20 cellular contexts compared by ENCODE assay signal in the genomic region with DNA sequence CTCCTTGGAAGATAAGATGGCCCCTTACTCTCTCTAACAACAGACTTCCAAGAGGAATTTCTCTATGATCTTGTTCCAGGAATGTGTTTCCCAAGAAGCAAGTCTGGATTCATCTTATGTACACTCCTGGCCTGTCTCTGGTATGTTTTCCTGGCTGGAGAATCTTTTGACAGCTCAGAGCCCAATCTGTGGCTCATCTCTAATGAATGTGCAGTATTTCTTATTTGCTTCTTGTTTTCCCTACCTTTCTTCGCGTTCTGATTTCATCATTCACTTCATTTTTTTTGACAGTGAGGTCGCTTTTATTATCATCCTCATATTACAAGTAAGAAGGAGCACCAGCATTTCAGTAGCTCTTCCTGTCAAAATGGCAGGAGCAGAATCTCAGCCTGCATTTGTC. TPM values are rescaled to one million over a fixed set of nuclear protein-coding genes. Genes with fewer than 3 reads are reported as not detected.
DNase-seq lines count a peak whose midpoint lies in the region; ATAC-seq, FAIRE-seq and TF ChIP-seq lines count a peak whose summit lies in the region.
"Had no signal": no experiment of that assay in that cellular context is flagged by ENCODE, and none has a peak within 500 bp of the region (broad histone marks: within the 10 kb centered on the region; RNA-seq: fewer than 3 reads in every experiment).

No MANE protein-coding gene starts in this region.

- H3K4me2 ChIP-seq in IMR-90 (ENCODE audit: low read depth, low read length) = peak overlapping the region; percentile 22; the same call in 1 of the 2 replicates

- intact Hi-C loops in IMR-90 (cut with micrococcal nuclease) = no loop called here
- intact Hi-C loops in cardiac septum (cut with DNase I) = no loop called here
- intact Hi-C loops in Calu3 (cut with micrococcal nuclease; ENCODE audit: unreplicated experiment) = no loop called here

- peaks cover 12% of the 10 kb centered on the region for H3K9me1 ChIP-seq in IMR-90 (ENCODE audit: insufficient read depth, low read length)

- no peak overlapping the region for H3K23ac ChIP-seq in IMR-90 (ENCODE audit: low read depth, low read length)

- peak overlapping the region; percentile 15; the same call in 1 of the 3 replicates for H2BK15ac ChIP-seq in IMR-90 (ENCODE audit: low read depth, low read length)

- no peak overlapping the region for H3K14ac ChIP-seq in IMR-90 (replicated peaks; ENCODE audit: low read depth, low read length)

- FAIRE-seq in bronchial epithelial cell (lab: Jason Lieb, UNC) = no peak

- no peak overlapping the region for H2AK5ac ChIP-seq in IMR-90 (ENCODE audit: low read depth, low read length)

- DNase-seq in AG04449 (ENCODE audit: low read depth, low spot score) (peak; percentile 63), IMR-90 (peak; percentile 69), bronchial epithelial cell (ENCODE audit: low read depth) (peak; percentile 84), islet precursor cell (peak; percentile 85), cardiac septum (ENCODE audit: low spot score) (no peak), Calu3 (no peak), suprapubic skin (ENCODE audit: low spot score in 2 of 2) (no peak)
- DNase-seq: ACHN; activated CD4-positive, alpha-beta T cell treated with anti-CD3 and anti-CD28 coated beads for 48 hours; left colon; mucosa of descending colon; NK-92 treated with Interleukin-12 subunit alpha and Interleukin-12 subunit beta, amount 100 ng/mL, for 24 hours; occipital lobe; SIG-M5; small intestine; T1000 had no signal

- H3K4me3 ChIP-seq in AG04449 (ENCODE audit: low read depth, low read length) (no peak overlapping the region), IMR-90 (ENCODE audit: insufficient read depth, low read depth, low read length) (no peak overlapping the region), bronchial epithelial cell (ENCODE audit: low read depth, low read length) (no peak overlapping the region), suprapubic skin (no peak overlapping the region)
- H3K4me3 ChIP-seq: mucosa of descending colon had no signal

- no peak overlapping the region for H3K27ac Mint-ChIP-seq in Calu3 (ENCODE audit: unreplicated experiment)
- H3K27ac Mint-ChIP-seq: activated naive CD4-positive, alpha-beta T cell treated with anti-CD3 and anti-CD28 coated beads, Interleukin-2, amount 50 U/mL, for 72 hours; stimulated activated effector memory CD8-positive, alpha-beta T cell treated with anti-CD3 and anti-CD28 coated beads, Interleukin-12 subunit alpha, Interleukin-12 subunit beta, amount 100 ng/mL, for 72 hours; type B pancreatic cell had no signal

- no peak overlapping the region for H2BK120ac ChIP-seq in IMR-90 (ENCODE audit: low read depth, low read length)

- BruUV-seq in IMR-90 (replicated peaks; lab: Mats Ljungman, UMichigan) = no TSS peak
- no TSS peak for BruUV-seq in Calu3 (replicated peaks; lab: Mats Ljungman, UMichigan)

- peaks cover 11% of the 10 kb centered on the region for H3K4me1 ChIP-seq in IMR-90 (ENCODE audit: control insufficient read depth, insufficient read depth, low read length)
- peaks cover 12% of the 10 kb centered on the region for H3K4me1 ChIP-seq in suprapubic skin

- dilution Hi-C loops in IMR-90 (cut with HindIII; ENCODE audit: low sequenced_read_pairs, unreplicated experiment) = no loop called here

- no peak overlapping the region for H2AK9ac ChIP-seq in IMR-90 (replicated peaks; ENCODE audit: low read depth, low read length, poor library complexity)

- in situ Hi-C loops in IMR-90 (cut with MboI; ENCODE audit: low sequenced_read_pairs) = loop anchor here (10.0 kb wide), 1 partner anchor 549 kb away; no protein-coding TSS in a partner anchor

- peaks cover 9% of the 10 kb centered on the region for H3K4me1 Mint-ChIP-seq in Calu3 (ENCODE audit: low read depth, unreplicated experiment)

- H2AFZ ChIP-seq in IMR-90 (replicated peaks; ENCODE audit: low read length, poor library complexity) = no peak overlapping the region

- no peaks in the 10 kb centered on the region for H3K36me3 ChIP-seq in IMR-90 (ENCODE audit: control insufficient read depth, insufficient read depth, low read length)
- H3K36me3 ChIP-seq in bronchial epithelial cell (ENCODE audit: control insufficient read depth, insufficient read depth, low read length) = no peaks in the 10 kb centered on the region
- no peaks in the 10 kb centered on the region for H3K36me3 ChIP-seq in suprapubic skin

- no CpG with 5 or more reads among the region's 3 CpGs for WGBS in IMR-90 (ENCODE audit: extremely low coverage in 2 of 2, insufficient read length in 1 of 2), 2 experiments
- 54% methylated on average over 3 of the region's 3 CpGs for WGBS in suprapubic skin

- no peak overlapping the region for H3K56ac ChIP-seq in IMR-90 (ENCODE audit: extremely low read depth, insufficient read depth, low read length)

- no peaks in the 10 kb centered on the region for H4K20me1 ChIP-seq in IMR-90 (ENCODE audit: insufficient read depth, low read length)

- H3K9me3 Mint-ChIP-seq in Calu3 (ENCODE audit: low read depth, unreplicated experiment) = no peaks in the 10 kb centered on the region
- H3K9me3 Mint-ChIP-seq: activated naive CD4-positive, alpha-beta T cell treated with anti-CD3 and anti-CD28 coated beads, Interleukin-2, amount 50 U/mL, for 72 hours; stimulated activated effector memory CD8-positive, alpha-beta T cell treated with anti-CD3 and anti-CD28 coated beads, Interleukin-12 subunit alpha, Interleukin-12 subunit beta, amount 100 ng/mL, for 72 hours; type B pancreatic cell had no signal

- no peak overlapping the region for H4K8ac ChIP-seq in IMR-90 (ENCODE audit: low read depth in 2 of 2, low read length in 2 of 2)

- H3K4ac ChIP-seq in IMR-90 (ENCODE audit: low read depth, low read length) = no peak overlapping the region; the same call in 1 of the 2 replicates

- no peak overlapping the region for H4K5ac ChIP-seq in IMR-90 (ENCODE audit: low read depth, low read length)

- TF ChIP-seq POLR2A in IMR-90 (IDR thresholded peaks at IDR 0.05; ENCODE audit: low read depth, low read length) (no peak), suprapubic skin (IDR thresholded peaks at IDR 0.05) (no peak)

- no peaks in the 10 kb centered on the region for H3K79me1 ChIP-seq in IMR-90 (ENCODE audit: low read depth in 1 of 2, low read length in 2 of 2)

- H2BK20ac ChIP-seq in IMR-90 (ENCODE audit: low read depth, low read length) = no peak overlapping the region; the same call in 1 of the 2 replicates

- POLR2A ChIA-PET in AG04449 (lab: Yijun Ruan, JAX) = interaction anchor here (0.5 to 0.7 kb wide), 2 partner anchors 28 to 243 kb away, joined by 3 read pairs; no protein-coding TSS in a partner anchor
- POLR2A ChIA-PET in IMR-90 (lab: Charles Lee; ENCODE audit: unreplicated experiment) = interaction anchor here (0.6 kb wide), 1 partner anchor 23 kb away, joined by 9 read pairs; no protein-coding TSS in a partner anchor

- no peak overlapping the region for H4K91ac ChIP-seq in IMR-90 (ENCODE audit: insufficient read depth, low read depth, low read length)

- H3K4me3 Mint-ChIP-seq in Calu3 (ENCODE audit: low read depth, unreplicated experiment) = no peak overlapping the region
- H3K4me3 Mint-ChIP-seq: stimulated activated effector memory CD8-positive, alpha-beta T cell treated with anti-CD3 and anti-CD28 coated beads, Interleukin-12 subunit alpha, Interleukin-12 subunit beta, amount 100 ng/mL, for 72 hours; type B pancreatic cell had no signal

- H3K9ac ChIP-seq in IMR-90 (ENCODE audit: low read depth, low read length) = no peak overlapping the region

- H3K18ac ChIP-seq in IMR-90 (ENCODE audit: low read depth, low read length) = no peak overlapping the region; the same call in 1 of the 2 replicates

- no peaks in the 10 kb centered on the region for H3K27me3 ChIP-seq in IMR-90 (ENCODE audit: control insufficient read depth, insufficient read depth, low read length)
- H3K27me3 ChIP-seq in bronchial epithelial cell (ENCODE audit: control insufficient read depth, insufficient read depth, low read length) = no peaks in the 10 kb centered on the region
- no peaks in the 10 kb centered on the region for H3K27me3 ChIP-seq in suprapubic skin

- H3K36me3 Mint-ChIP-seq in Calu3 (ENCODE audit: insufficient read depth, unreplicated experiment) = no peaks in the 10 kb centered on the region
- H3K36me3 Mint-ChIP-seq: activated naive CD4-positive, alpha-beta T cell treated with anti-CD3 and anti-CD28 coated beads, Interleukin-2, amount 50 U/mL, for 72 hours; type B pancreatic cell had no signal

- no peaks in the 10 kb centered on the region for H3K27me3 Mint-ChIP-seq in Calu3 (ENCODE audit: unreplicated experiment)
- H3K27me3 Mint-ChIP-seq: type B pancreatic cell had no signal

- TF ChIP-seq CTCF in AG04449 (IDR thresholded peaks at IDR 0.05; ENCODE audit: insufficient read depth, low read length, missing control alignments) (no peak), IMR-90 (conservative IDR thresholded peaks at IDR 0.05; ENCODE audit: low read depth, low read length) (no peak), bronchial epithelial cell (IDR thresholded peaks at IDR 0.05; ENCODE audit: insufficient read depth, low read length, severe bottlenecking) (no peak), Calu3 (IDR thresholded peaks at IDR 0.05; ENCODE audit: unreplicated experiment) (no peak), suprapubic skin (IDR thresholded peaks at IDR 0.05) (no peak)

- no peak overlapping the region for H3K27ac ChIP-seq in IMR-90 (ENCODE audit: insufficient read depth, low read length)
- no peak overlapping the region for H3K27ac ChIP-seq in suprapubic skin

- ATAC-seq in IMR-90 (ENCODE audit: low read depth) (peak; percentile 54), HG02973 (IDR thresholded peaks at IDR 0.05; ENCODE audit: unreplicated experiment) (no peak)
- ATAC-seq: activated naive CD4-positive, alpha-beta T cell treated with anti-CD3 and anti-CD28 coated beads, Interleukin-2, amount 50 U/mL, for 72 hours; left colon; mucosa of descending colon; stimulated activated effector memory CD8-positive, alpha-beta T cell treated with anti-CD3 and anti-CD28 coated beads, Interleukin-12 subunit alpha, Interleukin-12 subunit beta, amount 100 ng/mL, for 72 hours had no signal

- CTCF ChIA-PET in AG04449 (lab: Yijun Ruan, JAX) (interaction anchor here (0.9 to 1.3 kb wide), 5 partner anchors 9 to 32 kb away, joined by 3 to 5 read pairs (median 3); no protein-coding TSS in a partner anchor), IMR-90 (lab: Yijun Ruan, JAX) (interaction anchor here (0.6 kb wide), 1 partner anchor 163 kb away, joined by 3 read pairs; no protein-coding TSS in a partner anchor), Calu3 (lab: Charles Lee) (no interaction called here)

- H3K9me3 ChIP-seq in IMR-90 (ENCODE audit: control insufficient read depth, insufficient read depth, low read length) (no peaks in the 10 kb centered on the region), suprapubic skin (no peaks in the 10 kb centered on the region)
- H3K9me3 ChIP-seq: mucosa of descending colon had no signal

- TF ChIP-seq EP300 in suprapubic skin (IDR thresholded peaks at IDR 0.05) = no peak

- H2BK5ac ChIP-seq in IMR-90 (ENCODE audit: low read depth, low read length, poor library complexity, severe bottlenecking) = peak overlapping the region; percentile 45

- TF ChIP-seq RAD21 in IMR-90 (IDR thresholded peaks at IDR 0.05; ENCODE audit: low read length) = no peak

RNA-seq across cellular contexts. Expression of a gene that starts 53.0 kb away (rescaled TPM):
- total RNA-seq in IMR-90 (2012; rRNA removed) = 111 and 124 TPM in 2 replicates
- 92.3 and 97.1 TPM in 2 replicates for polyA plus RNA-seq in IMR-90 (2012; rRNA removed)
- 54.3 and 69.2 TPM in 2 replicates for polyA plus RNA-seq in IMR-90 (2012; cell fraction: cytosol; rRNA removed)
- polyA plus RNA-seq in IMR-90 (2012; cell fraction: nucleus; rRNA removed; ENCODE audit: low replicate concordance) = 219 and 253 TPM in 2 replicates
- total RNA-seq in bronchial epithelial cell = 39.2 and 54.8 TPM in 2 replicates
- total RNA-seq in cardiac septum = 85.3 TPM
- 65.8 and 70.4 TPM in 2 replicates for total RNA-seq in Calu3 (2022)
- 10 to 100 TPM; 44.2 to 94.6 (median 63.1) TPM for total RNA-seq in suprapubic skin

Comparison
In these comparisons a context has a peak if more than half of its experiments do, and no peak if none do; other contexts are left out.
1. DNase-seq: peak in AG04449 (single experiment), IMR-90 (single experiment), bronchial epithelial cell (single experiment) and islet precursor cell (single experiment); none in cardiac septum (single experiment), Calu3 (single experiment) and suprapubic skin (0 of 2).